Comparison of ENCODE assay signal across 8 cellular contexts in the genomic region with DNA sequence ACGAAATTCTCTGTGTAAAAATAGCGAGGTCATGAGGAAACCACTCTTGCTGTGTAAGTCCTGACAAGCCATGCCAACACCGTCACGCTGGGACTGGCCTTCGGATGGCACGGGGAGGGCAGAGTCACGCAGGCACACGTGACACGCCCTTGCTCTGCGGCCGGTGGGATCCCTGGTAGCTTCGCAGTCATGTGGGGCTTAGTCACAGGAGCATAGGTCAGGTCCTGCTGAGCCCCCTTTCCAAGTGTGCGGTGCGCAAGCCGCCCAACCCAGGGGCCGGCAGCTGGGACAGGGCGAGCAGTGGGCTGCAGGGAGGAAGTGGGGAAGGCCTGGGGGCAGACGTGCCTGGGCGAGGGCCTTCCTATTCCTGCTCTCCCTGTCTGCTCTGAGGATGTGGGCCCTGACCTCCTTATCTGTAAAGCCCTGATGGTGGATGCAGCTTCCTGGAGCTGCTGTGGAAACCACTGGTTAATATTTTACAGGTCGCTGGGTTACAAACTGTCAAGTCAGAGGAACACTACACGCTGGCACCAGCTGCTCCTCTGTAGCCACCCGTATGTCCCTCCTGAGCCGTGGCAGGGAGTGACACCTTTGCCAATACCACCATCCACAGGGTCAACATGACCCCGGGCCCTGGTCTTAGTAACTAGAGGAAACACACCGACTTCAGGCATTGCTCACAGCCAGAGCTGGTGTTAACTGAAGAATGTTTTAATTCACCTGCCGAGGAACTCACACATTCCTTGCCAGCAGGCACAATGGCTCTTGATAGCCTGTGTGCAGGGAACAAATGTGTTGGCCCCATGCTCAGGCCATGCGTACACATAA.
DNase-seq lines count a peak whose midpoint lies in the region; ATAC-seq lines count a peak whose summit lies in the region.

No MANE protein-coding gene starts in this region.

- peak overlapping the region; percentile 27 to 68 for H3K9ac ChIP-seq in mucosa of rectum (ENCODE audit: low read depth in 1 of 2, low read length in 2 of 2)

- no peak overlapping the region for H3K4me3 ChIP-seq in effector memory CD4-positive, alpha-beta T cell (ENCODE audit: insufficient read depth, low read depth, low read length, poor library complexity, severe bottlenecking)
- peak overlapping the region; percentile 5 to 48 for H3K4me3 ChIP-seq in mucosa of rectum (ENCODE audit: low read length in 2 of 2)

- H3K9me3 ChIP-seq in effector memory CD4-positive, alpha-beta T cell (ENCODE audit: control insufficient read depth, low read length) = no peaks in the 10 kb centered on the region
- H3K9me3 ChIP-seq in mucosa of rectum (ENCODE audit: control insufficient read depth in 2 of 2, low read length in 2 of 2) = no peaks in the 10 kb centered on the region

- H3K36me3 ChIP-seq in effector memory CD4-positive, alpha-beta T cell (ENCODE audit: control insufficient read depth, insufficient read depth, low read length) = peaks cover 42% of the 10 kb centered on the region
- peaks cover 4 to 12% of the 10 kb centered on the region in 2 donors for H3K36me3 ChIP-seq in mucosa of rectum (ENCODE audit: control insufficient read depth in 2 of 2, insufficient read depth in 2 of 2, low read length in 2 of 2)

- H3K27ac ChIP-seq in effector memory CD4-positive, alpha-beta T cell (ENCODE audit: insufficient read depth, low read length, poor library complexity, severe bottlenecking) = peak overlapping the region; percentile 50
- H3K27ac ChIP-seq in mucosa of rectum (ENCODE audit: low read depth in 2 of 2, low read length in 2 of 2) = peak overlapping the region; percentile 93 to 94

- peak; percentile 78 for ATAC-seq in HG03095 (IDR thresholded peaks at IDR 0.05; ENCODE audit: unreplicated experiment)
- ATAC-seq in HG03439 (IDR thresholded peaks at IDR 0.05; ENCODE audit: unreplicated experiment) = no peak

- peaks cover 50% of the 10 kb centered on the region for H3K4me1 ChIP-seq in effector memory CD4-positive, alpha-beta T cell (ENCODE audit: control insufficient read depth, insufficient read depth, low read length, poor library complexity, severe bottlenecking)
- H3K4me1 ChIP-seq in mucosa of rectum (ENCODE audit: control insufficient read depth in 2 of 2, insufficient read depth in 2 of 2, low read length in 2 of 2) = peaks cover 32 to 40% of the 10 kb centered on the region in 2 donors

- DNase-seq in activated CD4-positive, alpha-beta T cell treated with anti-CD3 and anti-CD28 coated beads for 48 hours = peak; percentile 38
- DNase-seq in activated CD4-positive, alpha-beta T cell treated with anti-CD3 and anti-CD28 coated beads for 4 hours = no peak
- DNase-seq in SIG-M5 treated with dmso at 0.1 percent for 504 hours (lab: John Stamatoyannopoulos, UW; ENCODE audit: unreplicated experiment) = peak; percentile 94
- DNase-seq in effector memory CD4-positive, alpha-beta T cell = no peak
- DNase-seq in NCI-H524 treated with DMSO at 0.1 percent for 48 hours (lab: John Stamatoyannopoulos, UW) = no peak

- no peaks in the 10 kb centered on the region for H3K27me3 ChIP-seq in effector memory CD4-positive, alpha-beta T cell (replicated peaks; ENCODE audit: control insufficient read depth, insufficient read depth, low read length, poor library complexity, severe bottlenecking)
- H3K27me3 ChIP-seq in mucosa of rectum (ENCODE audit: control insufficient read depth in 2 of 2, insufficient read depth in 2 of 2, low read length in 2 of 2) = no peaks in the 10 kb centered on the region

Comparison
In these comparisons a context has a peak if more than half of its experiments do, and no peak if none do; other contexts are left out.
1. DNase-seq: peak in activated CD4-positive, alpha-beta T cell treated with anti-CD3 and anti-CD28 coated beads for 48 hours (single experiment) and SIG-M5 treated with dmso at 0.1 percent for 504 hours (single experiment); none in activated CD4-positive, alpha-beta T cell treated with anti-CD3 and anti-CD28 coated beads for 4 hours (0 of 2), effector memory CD4-positive, alpha-beta T cell (0 of 3) and NCI-H524 treated with DMSO at 0.1 percent for 48 hours (single experiment).